9 cellular contexts compared by ENCODE assay signal in genomic region chr19:2722541-2723344, GRCh38. TPM values are rescaled to one million over a fixed set of nuclear protein-coding genes. Genes with fewer than 3 reads are reported as not detected.
DNase-seq lines count a peak whose midpoint lies in the region; ATAC-seq and TF ChIP-seq lines count a peak whose summit lies in the region.
"Had no signal": no experiment of that assay in that cellular context is flagged by ENCODE, and none has a peak within 500 bp of the region (broad histone marks: within the 10 kb centered on the region; RNA-seq: fewer than 3 reads in every experiment).

No MANE protein-coding gene starts in this region.

- ATAC-seq in GM21367 (IDR thresholded peaks at IDR 0.05; ENCODE audit: unreplicated experiment): no peak
- no peak for ATAC-seq in GM19452 (IDR thresholded peaks at IDR 0.05; ENCODE audit: unreplicated experiment)
- no peak for ATAC-seq in HG02973 (IDR thresholded peaks at IDR 0.05; ENCODE audit: unreplicated experiment)

- H3K4me3 ChIP-seq in fibroblast of mammary gland (ENCODE audit: control insufficient read depth, low read depth, low read length) (no peak overlapping the region), ovary (no peak overlapping the region)

- no peak for TF ChIP-seq POLR2A in ovary (IDR thresholded peaks at IDR 0.05)

- WGBS in ovary, 3 donors: 23 to 42% (median 24%) methylated on average over 12 to 28 of the region's 28 CpGs

- H3K36me3 ChIP-seq in ovary: no peaks in the 10 kb centered on the region

- H3K9me3 ChIP-seq in ovary: no peaks in the 10 kb centered on the region

- peaks cover 14% of the 10 kb centered on the region for H3K4me1 ChIP-seq in ovary (ENCODE audit: insufficient read depth)

- intact Hi-C loops in ovary (cut with DNase I): loop anchor here in 1 of 4 donors (10.0 kb wide), 1 partner anchor 68 kb away; no protein-coding TSS in a partner anchor

- no peaks in the 10 kb centered on the region for H3K27me3 ChIP-seq in ovary

- TF ChIP-seq EP300 in ovary (IDR thresholded peaks at IDR 0.05): no peak

- DNase-seq in Daoy (ENCODE audit: low read depth) (peak; percentile 78), RPMI7951 (ENCODE audit: low read depth) (peak; percentile 90), fibroblast of mammary gland (ENCODE audit: low read depth) (peak; percentile 77), ovary (peak; percentile 81 to 88 (median 83))
- no peak for DNase-seq in activated CD4-positive, alpha-beta T cell treated with anti-CD3 and anti-CD28 coated beads, Interleukin-2, amount 50 U/mL, for 1 hour
- DNase-seq: activated CD8-positive, alpha-beta memory T cell treated with anti-CD3 and anti-CD28 coated beads, Interleukin-2, amount 50 U/mL, for 4 hours had no signal

- TF ChIP-seq CTCF in fibroblast of mammary gland (conservative IDR thresholded peaks at IDR 0.05; ENCODE audit: control insufficient read depth, insufficient read depth, low read depth, low read length) (no peak), ovary (IDR thresholded peaks at IDR 0.05) (no peak)

- H3K27ac ChIP-seq in ovary: peak overlapping the region in 1 of 2 donors; percentile 53

RNA-seq across cellular contexts. Expression of gene DIRAS1, which starts 1.6 kb away (rescaled TPM):
- total RNA-seq in Daoy (2014; rRNA removed; shearing (Covaris generic)): 0.63 and 1.5 TPM in 2 replicates
- 0.96 and 1.9 TPM in 2 replicates for total RNA-seq in RPMI7951 (2014; rRNA removed; shearing (Covaris generic))
- 10 to 100 TPM in 1 of 7 donors, 1 to 10 TPM in 5, under 1 TPM in 1; 0.24 to 16.0 (median 8.0) TPM for total RNA-seq in ovary
- 1 to 10 TPM; 2.1 to 5.2 TPM for polyA plus RNA-seq in ovary

RNA-seq across cellular contexts. Expression of gene SLC39A3, which starts 17.1 kb away (rescaled TPM):
- 41.4 and 49.7 TPM in 2 replicates for total RNA-seq in Daoy (2014; rRNA removed; shearing (Covaris generic))
- total RNA-seq in RPMI7951 (2014; rRNA removed; shearing (Covaris generic)): 37.1 and 55.1 TPM in 2 replicates
- total RNA-seq in ovary: 10 to 100 TPM; 12.2 to 40.2 (median 18.3) TPM
- 10 to 100 TPM; 11.6 to 18.2 TPM for polyA plus RNA-seq in ovary

RNA-seq across cellular contexts. Expression of gene GNG7, which starts 20.2 kb away (rescaled TPM):
- 0.23 and 0.33 TPM in 2 replicates for total RNA-seq in Daoy (2014; rRNA removed; shearing (Covaris generic))
- total RNA-seq in RPMI7951 (2014; rRNA removed; shearing (Covaris generic)): 0.96 and 1.3 TPM in 2 replicates
- total RNA-seq in ovary: 10 to 100 TPM in 5 of 7 donors, 1 to 10 TPM in 2; 4.1 to 36.3 (median 15.9) TPM
- polyA plus RNA-seq in ovary: 10 to 100 TPM in 1 of 2 donors, 1 to 10 TPM in 1; 7.8 to 12.3 TPM
